Comparison of ENCODE assay signal across 9 cellular contexts in the genomic region with DNA sequence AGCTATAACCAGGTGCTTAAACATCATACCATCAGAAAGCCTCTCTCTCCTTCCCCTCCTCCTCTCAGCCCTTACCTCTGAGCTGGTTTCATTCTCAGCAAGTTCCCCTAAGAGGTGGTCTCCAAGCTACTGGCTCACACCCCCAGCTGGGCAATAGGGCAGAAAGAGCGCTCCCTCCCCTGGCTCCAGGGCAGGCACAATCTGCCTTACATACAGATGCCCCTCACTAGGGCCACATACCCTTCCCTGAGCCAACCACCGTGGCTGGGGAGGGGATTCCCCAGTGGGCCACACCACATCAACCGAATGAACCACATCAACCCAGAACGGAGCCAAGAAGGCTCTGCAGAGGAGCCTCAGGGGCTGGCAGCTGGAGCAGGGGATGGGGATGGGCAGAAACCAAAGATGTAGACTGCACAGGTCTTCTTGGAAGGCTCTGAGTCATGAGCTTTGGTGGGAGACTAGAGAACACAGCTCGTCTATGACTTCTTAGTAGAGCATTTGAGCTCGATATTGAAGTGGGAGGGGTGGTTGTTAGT. TPM values are rescaled to one million over a fixed set of nuclear protein-coding genes. Genes with fewer than 3 reads are reported as not detected.
DNase-seq lines count a peak whose midpoint lies in the region; ATAC-seq and TF ChIP-seq lines count a peak whose summit lies in the region.
"Had no signal": no experiment of that assay in that cellular context is flagged by ENCODE, and none has a peak within 500 bp of the region (broad histone marks: within the 10 kb centered on the region; RNA-seq: fewer than 3 reads in every experiment).

No MANE protein-coding gene starts in this region.

- H3K4me2 ChIP-seq in smooth muscle cell, result peak overlapping the region; percentile 59

- WGBS in smooth muscle cell (ENCODE audit: low lambda C conversion rate), result 34% methylated on average over 6 of the region's 6 CpGs

- H3K4me3 Mint-ChIP-seq in CD4-positive, alpha-beta T cell, result no peak overlapping the region
- peak overlapping the region; percentile 9 for H3K4me3 Mint-ChIP-seq in activated CD4-positive, alpha-beta T cell treated with anti-CD3 and anti-CD28 coated beads, Interleukin-2, amount 10 ng/mL, durations not matched to agents 24 days and 14 days
- no peak overlapping the region for H3K4me3 Mint-ChIP-seq in chondrocyte (ENCODE audit: unreplicated experiment)

- peaks cover 19% of the 10 kb centered on the region for H3K27me3 ChIP-seq in CD4-positive, alpha-beta T cell (ENCODE audit: control insufficient read depth, insufficient read depth, low read length)
- no peaks in the 10 kb centered on the region for H3K27me3 ChIP-seq in smooth muscle cell (ENCODE audit: low read depth)

- H3K79me2 ChIP-seq in smooth muscle cell (ENCODE audit: low read depth), result peaks cover 2% of the 10 kb centered on the region

- H3K36me3 Mint-ChIP-seq in CD4-positive, alpha-beta T cell (ENCODE audit: low read depth), result no peaks in the 10 kb centered on the region
- no peaks in the 10 kb centered on the region for H3K36me3 Mint-ChIP-seq in activated CD4-positive, alpha-beta T cell treated with anti-CD3 and anti-CD28 coated beads, Interleukin-2, amount 10 ng/mL, durations not matched to agents 24 days and 14 days (ENCODE audit: low read depth)
- H3K36me3 Mint-ChIP-seq in chondrocyte (ENCODE audit: low read depth), result no peaks in the 10 kb centered on the region

- H3K27ac Mint-ChIP-seq in CD4-positive, alpha-beta T cell, result no peak overlapping the region
- H3K27ac Mint-ChIP-seq in activated CD4-positive, alpha-beta T cell treated with anti-CD3 and anti-CD28 coated beads, Interleukin-2, amount 10 ng/mL, durations not matched to agents 24 days and 14 days, result peak overlapping the region; percentile 3
- peak overlapping the region; percentile 91 for H3K27ac Mint-ChIP-seq in chondrocyte (ENCODE audit: unreplicated experiment)

- peaks cover 50% of the 10 kb centered on the region for H3F3A ChIP-seq in smooth muscle cell (ENCODE audit: low read depth)

- H3K4me1 ChIP-seq in smooth muscle cell (ENCODE audit: low read depth), result peaks cover 32% of the 10 kb centered on the region

- H4K20me1 ChIP-seq in smooth muscle cell (ENCODE audit: low read depth), result no peaks in the 10 kb centered on the region

- no peak overlapping the region for H3K27ac ChIP-seq in CD4-positive, alpha-beta T cell (ENCODE audit: low read depth, low read length)
- H3K27ac ChIP-seq in smooth muscle cell (ENCODE audit: low read depth), result peak overlapping the region; percentile 91

- H3K36me3 ChIP-seq in smooth muscle cell (ENCODE audit: low read depth), result no peaks in the 10 kb centered on the region

- CTCF ChIA-PET in CD4-positive, alpha-beta T cell (lab: Charles Lee), result no interaction called here

- H3K9ac ChIP-seq in smooth muscle cell (ENCODE audit: low read depth), result peak overlapping the region; percentile 37

- peaks cover 22% of the 10 kb centered on the region for H3K4me1 Mint-ChIP-seq in CD4-positive, alpha-beta T cell (ENCODE audit: low read depth)
- peaks cover 21% of the 10 kb centered on the region for H3K4me1 Mint-ChIP-seq in activated CD4-positive, alpha-beta T cell treated with anti-CD3 and anti-CD28 coated beads, Interleukin-2, amount 10 ng/mL, durations not matched to agents 24 days and 14 days
- peaks cover 92% of the 10 kb centered on the region for H3K4me1 Mint-ChIP-seq in chondrocyte (ENCODE audit: low read depth)

- H3K9me3 ChIP-seq in CD4-positive, alpha-beta T cell (ENCODE audit: control insufficient read depth, low read length), result no peaks in the 10 kb centered on the region
- H3K9me3 ChIP-seq in smooth muscle cell (replicated peaks; ENCODE audit: low read depth), result no peaks in the 10 kb centered on the region

- no peak for TF ChIP-seq CTCF in CD4-positive, alpha-beta T cell (IDR thresholded peaks at IDR 0.05)
- TF ChIP-seq CTCF in chondrocyte (IDR thresholded peaks at IDR 0.05), result no peak
- no peak for TF ChIP-seq CTCF in smooth muscle cell (IDR thresholded peaks at IDR 0.05; ENCODE audit: borderline replicate concordance, insufficient read depth, poor library complexity, severe bottlenecking)

- POLR2A ChIA-PET in CD4-positive, alpha-beta T cell (lab: Charles Lee), result no interaction called here

- H2AFZ ChIP-seq in smooth muscle cell (ENCODE audit: low read depth), result no peak overlapping the region

- peaks cover 31% of the 10 kb centered on the region for H3K27me3 Mint-ChIP-seq in CD4-positive, alpha-beta T cell
- H3K27me3 Mint-ChIP-seq in activated CD4-positive, alpha-beta T cell treated with anti-CD3 and anti-CD28 coated beads, Interleukin-2, amount 10 ng/mL, durations not matched to agents 24 days and 14 days, result peaks cover 39% of the 10 kb centered on the region
- H3K27me3 Mint-ChIP-seq in chondrocyte (ENCODE audit: low read depth), result no peaks in the 10 kb centered on the region

- peak; percentile 82 for ATAC-seq in CD4-positive, alpha-beta T cell (ENCODE audit: poor library complexity)
- ATAC-seq in HG02678 (IDR thresholded peaks at IDR 0.05; ENCODE audit: unreplicated experiment) (no peak), HG02642 (IDR thresholded peaks at IDR 0.05; ENCODE audit: poor library complexity, unreplicated experiment) (no peak)

- intact Hi-C loops in CD4-positive, alpha-beta T cell (cut with DNase I, micrococcal nuclease), result no loop called here
- intact Hi-C loops in activated CD4-positive, alpha-beta T cell treated with anti-CD3 and anti-CD28 coated beads, Interleukin-2, amount 10 ng/mL, durations not matched to agents 24 days and 14 days (cut with micrococcal nuclease), result no loop called here

- H3K4me3 ChIP-seq in smooth muscle cell, result no peak overlapping the region

- peak in 8 of 10 experiments; percentile 7 to 38 (median 20) for DNase-seq in CD4-positive, alpha-beta T cell
- DNase-seq in activated CD4-positive, alpha-beta T cell treated with anti-CD3 and anti-CD28 coated beads, Interleukin-2, amount 10 ng/mL, durations not matched to agents 24 days and 14 days, result peak; percentile 88
- peak; percentile 65 for DNase-seq in chondrocyte (ENCODE audit: low spot score)
- DNase-seq in smooth muscle cell (lab: John Stamatoyannopoulos, UW; ENCODE audit: unreplicated experiment), result no peak
- DNase-seq in NCI-H2081 treated with DMSO at 0.1 percent for 48 hours (lab: John Stamatoyannopoulos, UW), result no peak
- DNase-seq in occipital lobe (lab: John Stamatoyannopoulos, UW), result no peak
- DNase-seq: anterior cingulate cortex had no signal

- H3K9me3 Mint-ChIP-seq in CD4-positive, alpha-beta T cell, result no peaks in the 10 kb centered on the region
- H3K9me3 Mint-ChIP-seq in activated CD4-positive, alpha-beta T cell treated with anti-CD3 and anti-CD28 coated beads, Interleukin-2, amount 10 ng/mL, durations not matched to agents 24 days and 14 days, result no peaks in the 10 kb centered on the region
- peaks cover 3% of the 10 kb centered on the region for H3K9me3 Mint-ChIP-seq in chondrocyte (ENCODE audit: low read depth)

RNA-seq across cellular contexts. Expression of gene FBLN2, which starts 4.6 kb away (rescaled TPM):
- under 1 TPM; 0.19 to 0.25 TPM for total RNA-seq in CD4-positive, alpha-beta T cell
- not detected in 2 replicates for total RNA-seq in activated CD4-positive, alpha-beta T cell treated with anti-CD3 and anti-CD28 coated beads, Interleukin-2, amount 10 ng/mL, durations not matched to agents 24 days and 14 days
- total RNA-seq in chondrocyte, result 284 to 413 TPM (median 394 TPM) in 3 replicates
- 159 and 178 TPM in 2 replicates for total RNA-seq in smooth muscle cell
- 249 and 390 TPM in 2 replicates for polyA plus RNA-seq in smooth muscle cell
- 9.4 TPM for total RNA-seq in occipital lobe

Comparison
In these comparisons a context has a peak if more than half of its experiments do, and no peak if none do; other contexts are left out.
1. DNase-seq: peak in CD4-positive, alpha-beta T cell (8 of 10), activated CD4-positive, alpha-beta T cell treated with anti-CD3 and anti-CD28 coated beads, Interleukin-2, amount 10 ng/mL, durations not matched to agents 24 days and 14 days (single experiment) and chondrocyte (single experiment); none in smooth muscle cell (single experiment), NCI-H2081 treated with DMSO at 0.1 percent for 48 hours (single experiment) and occipital lobe (single experiment).
2. RNA of gene FBLN2, which starts 4.6 kb away (total RNA-seq): 284 to 413 TPM in chondrocyte and 159 to 178 TPM in smooth muscle cell; 9.4 TPM in occipital lobe (single experiment), 0.19 to 0.25 TPM in CD4-positive, alpha-beta T cell and not detected in activated CD4-positive, alpha-beta T cell treated with anti-CD3 and anti-CD28 coated beads, Interleukin-2, amount 10 ng/mL, durations not matched to agents 24 days and 14 days; every median in the first group is over 10 times any median in the second.